ENCODE assay signal across 25 cellular contexts in the genomic region with DNA sequence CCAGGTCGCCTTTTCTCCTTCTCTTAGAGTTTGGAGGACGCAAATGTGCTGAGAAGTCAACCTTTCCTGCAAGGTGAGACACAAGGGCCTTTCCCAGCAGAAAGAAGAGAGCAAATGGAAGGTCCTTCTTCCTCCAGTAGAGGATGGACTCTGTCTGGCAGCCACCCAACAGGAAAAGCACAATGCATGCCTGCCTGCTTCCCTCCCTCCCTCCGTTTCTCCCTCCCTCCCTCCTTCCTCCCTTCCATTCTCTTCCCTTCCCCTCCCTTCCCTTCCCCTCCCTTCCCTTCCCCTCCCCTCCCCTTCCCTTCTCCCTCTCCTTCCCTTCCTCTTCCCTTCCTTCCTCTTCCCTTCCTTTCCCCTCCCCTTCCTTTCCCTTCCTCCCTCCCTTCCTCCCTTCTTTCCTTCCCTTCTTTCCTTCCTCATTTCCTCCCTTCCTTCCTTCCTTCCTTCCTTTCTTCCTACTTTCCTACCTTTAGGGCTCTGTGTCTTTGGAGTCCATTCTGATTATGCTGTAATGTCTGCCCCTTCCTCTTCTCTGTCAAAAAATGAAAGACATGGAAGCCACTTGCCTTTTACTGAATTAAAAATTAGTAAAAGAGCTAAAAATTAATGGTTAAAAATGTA.
DNase-seq lines count a peak whose midpoint lies in the region; ATAC-seq, FAIRE-seq and TF ChIP-seq lines count a peak whose summit lies in the region.
"Had no signal": no experiment of that assay in that cellular context is flagged by ENCODE, and none has a peak within 500 bp of the region (broad histone marks: within the 10 kb centered on the region; RNA-seq: fewer than 3 reads in every experiment).

No MANE protein-coding gene starts in this region.

- TF ChIP-seq CTCF in HepG2 (CRISPR knock-in tag; IDR thresholded peaks at IDR 0.05) (no peak), right lobe of liver (IDR thresholded peaks at IDR 0.05) (no peak), D721Med (IDR thresholded peaks at IDR 0.05; ENCODE audit: insufficient read depth, missing control alignments) (no peak)

- DNase-seq in HepG2 (ENCODE audit: low spot score) = no peak
- no peak for DNase-seq in right lobe of liver
- peak; percentile 44 for DNase-seq in NCI-H69 (lab: John Stamatoyannopoulos, UW)
- DNase-seq in NCI-H446 treated with DMSO at 0.1 percent for 48 hours (lab: John Stamatoyannopoulos, UW) = no peak
- DNase-seq in D721Med (ENCODE audit: insufficient read length, low spot score) = no peak
- DNase-seq: 8988T; ACHN; AML-193; BE2C; Caco-2; CD4-positive, CD25-positive, alpha-beta regulatory T cell; CD8-positive, alpha-beta T cell; DMS 273 treated with DMSO at 0.1 percent for 48 hours; DMS79; EL; GDM1; H9; HFFc6 had no signal

- no peak for ATAC-seq in HepG2
- no peak for ATAC-seq in right lobe of liver
- ATAC-seq: CD8-positive, alpha-beta T cell; GM12878; GM23338; HCT116 had no signal

- intact Hi-C loops in HepG2 (cut with micrococcal nuclease; ENCODE audit: unreplicated experiment) (no loop called here), right lobe of liver (cut with DNase I) (no loop called here)

- H3K79me2 ChIP-seq in HepG2 (ENCODE audit: insufficient read depth, low read length) = no peaks in the 10 kb centered on the region

- H3K9ac ChIP-seq in HepG2 (ENCODE audit: insufficient read depth, low read depth, low read length) = no peak overlapping the region
- H3K9ac ChIP-seq in BLaER1 treated with 17β-estradiol and CSF1 and Interleukin-3, amounts not matched to agents 10 nM and 100 nM = no peak overlapping the region

- 2% methylated on average over 3 of the region's 3 CpGs for WGBS in HepG2 (ENCODE audit: low lambda C conversion rate)
- WGBS in right lobe of liver (ENCODE audit: insufficient coverage, low coverage, low lambda C conversion rate, missing lambda C conversion rate) = 60% methylated on average over 3 of the region's 3 CpGs

- H3K36me3 ChIP-seq in HepG2 (replicated peaks in 1 of 2; ENCODE audit: control insufficient read depth in 1 of 2, insufficient read depth in 2 of 2, low read length in 2 of 2) (no peaks in the 10 kb centered on the region), right lobe of liver (no peaks in the 10 kb centered on the region)
- H3K36me3 ChIP-seq in BLaER1 treated with 17β-estradiol and CSF1 and Interleukin-3, amounts not matched to agents 10 nM and 100 nM = no peaks in the 10 kb centered on the region
- H3K36me3 ChIP-seq: BE2C had no signal

- no peak overlapping the region for H3K4me2 ChIP-seq in HepG2 (ENCODE audit: low read depth, low read length)
- peak overlapping the region in 8 of 11 experiments; percentile 50 to 99 (median 90); a peak in 16 of 22 replicates for H3K4me2 ChIP-seq in BLaER1 treated with 17β-estradiol and CSF1 and Interleukin-3, amounts not matched to agents 10 nM and 100 nM
- H3K4me2 ChIP-seq: A549, GM23338 had no signal

- H3K4me1 ChIP-seq in HepG2 (ENCODE audit: insufficient read depth, low read length) (peaks cover 23% of the 10 kb centered on the region), right lobe of liver (peaks cover 0 to 9% (median 0%) of the 10 kb centered on the region in 4 donors)
- H3K4me1 ChIP-seq in BLaER1 treated with 17β-estradiol and CSF1 and Interleukin-3, amounts not matched to agents 10 nM and 100 nM = peaks cover 41 to 49% (median 49%) of the 10 kb centered on the region in 10 experiments
- H3K4me1 ChIP-seq: A549, Caco-2 had no signal

- no peaks in the 10 kb centered on the region for H3K9me3 ChIP-seq in HepG2 (ENCODE audit: low read length)
- no peaks in the 10 kb centered on the region for H3K9me3 ChIP-seq in right lobe of liver
- peaks cover 0 to 28% (median 12%) of the 10 kb centered on the region in 11 experiments; a peak in 12 of 22 replicates for H3K9me3 ChIP-seq in BLaER1 treated with 17β-estradiol and CSF1 and Interleukin-3, amounts not matched to agents 10 nM and 100 nM (replicated peaks in 1 of 11)
- H3K9me3 ChIP-seq: A549, BE2C, Caco-2 had no signal

- POLR2A ChIA-PET in HepG2 (lab: Yijun Ruan, JAX) = no interaction called here

- BruUV-seq in HepG2 (replicated peaks; lab: Mats Ljungman, UMichigan) = no TSS peak

- no peak overlapping the region for H3K27ac ChIP-seq in HepG2 (ENCODE audit: extremely low read length, insufficient read depth, low read length)
- no peak overlapping the region for H3K27ac ChIP-seq in right lobe of liver
- peak overlapping the region in 3 of 11 experiments; percentile 8 to 83 (median 18); a peak in 3 of 22 replicates for H3K27ac ChIP-seq in BLaER1 treated with 17β-estradiol and CSF1 and Interleukin-3, amounts not matched to agents 10 nM and 100 nM
- H3K27ac ChIP-seq: A549, C4-2B had no signal

- TF ChIP-seq EP300 in HepG2 (IDR thresholded peaks at IDR 0.05; ENCODE audit: low read depth in 2 of 2, low read length in 2 of 2) (no peak), HepG2 (CRISPR knock-in tag; IDR thresholded peaks at IDR 0.05; ENCODE audit: borderline replicate concordance) (no peak)

- TF ChIP-seq RAD21 in HepG2 (CRISPR knock-in tag; IDR thresholded peaks at IDR 0.05) = no peak

- H3K27me3 ChIP-seq in HepG2 (ENCODE audit: control insufficient read depth in 1 of 2, insufficient read depth in 2 of 2, low read length in 2 of 2) (peaks cover 0 to 8% of the 10 kb centered on the region in 2 experiments; a peak in 1 of 5 replicates), right lobe of liver (no peaks in the 10 kb centered on the region)
- H3K27me3 ChIP-seq in BLaER1 treated with 17β-estradiol and CSF1 and Interleukin-3, amounts not matched to agents 10 nM and 100 nM = no peaks in the 10 kb centered on the region
- H3K27me3 ChIP-seq: BE2C had no signal

- H3K4me3 ChIP-seq in HepG2 (replicated peaks in 1 of 3; ENCODE audit: insufficient read depth in 1 of 3, low read depth in 2 of 3, low read length in 3 of 3) (no peak overlapping the region), right lobe of liver (no peak overlapping the region)
- H3K4me3 ChIP-seq in BLaER1 treated with 17β-estradiol and CSF1 and Interleukin-3, amounts not matched to agents 10 nM and 100 nM = no peak overlapping the region
- H3K4me3 ChIP-seq: A549, GM12878, GM23338 had no signal

- CTCF ChIA-PET in HepG2 (lab: Yijun Ruan, JAX; ENCODE audit: low intra/inter-chr PET ratio, low total read pairs) = no interaction called here

- FAIRE-seq in HepG2 (lab: Jason Lieb, UNC) = no peak
- no peak for FAIRE-seq in D721Med (lab: Jason Lieb, UNC)
- FAIRE-seq: A549, GM12878, GM19239 had no signal

- in situ Hi-C loops in HepG2 (cut with HindIII; ENCODE audit: extremely low pct_ligation_motif_present, low pct_unique_long_range_greater_than_20kb) = no loop called here

- H4K20me1 ChIP-seq in HepG2 (ENCODE audit: insufficient read depth, low read length) = no peaks in the 10 kb centered on the region
- no peaks in the 10 kb centered on the region for H4K20me1 ChIP-seq in BLaER1 treated with 17β-estradiol and CSF1 and Interleukin-3, amounts not matched to agents 10 nM and 100 nM

- H2AFZ ChIP-seq in HepG2 (ENCODE audit: low read length) = no peak overlapping the region
- H2AFZ ChIP-seq: GM23338 had no signal

- TF ChIP-seq POLR2A in HepG2 (IDR thresholded peaks at IDR 0.05; ENCODE audit: insufficient read depth in 1 of 2, low read depth in 2 of 2, low read length in 2 of 2) = no peak
- no peak for TF ChIP-seq POLR2A in right lobe of liver (IDR thresholded peaks at IDR 0.05)

TF ChIP-seq in HepG2, 621 proteins besides CTCF, POLR2A, EP300 and RAD21 (continues in another document):
- TF ChIP-seq YY1 (IDR thresholded peaks at IDR 0.05; ENCODE audit: insufficient read depth, insufficient replicate concordance, low read depth, low read length) (no peak), ATRX (CRISPR knock-in tag; IDR thresholded peaks at IDR 0.05; ENCODE audit: borderline replicate concordance) (no peak), RFX1 (IDR thresholded peaks at IDR 0.05) (no peak)
- TF ChIP-seq, protein P1, sequence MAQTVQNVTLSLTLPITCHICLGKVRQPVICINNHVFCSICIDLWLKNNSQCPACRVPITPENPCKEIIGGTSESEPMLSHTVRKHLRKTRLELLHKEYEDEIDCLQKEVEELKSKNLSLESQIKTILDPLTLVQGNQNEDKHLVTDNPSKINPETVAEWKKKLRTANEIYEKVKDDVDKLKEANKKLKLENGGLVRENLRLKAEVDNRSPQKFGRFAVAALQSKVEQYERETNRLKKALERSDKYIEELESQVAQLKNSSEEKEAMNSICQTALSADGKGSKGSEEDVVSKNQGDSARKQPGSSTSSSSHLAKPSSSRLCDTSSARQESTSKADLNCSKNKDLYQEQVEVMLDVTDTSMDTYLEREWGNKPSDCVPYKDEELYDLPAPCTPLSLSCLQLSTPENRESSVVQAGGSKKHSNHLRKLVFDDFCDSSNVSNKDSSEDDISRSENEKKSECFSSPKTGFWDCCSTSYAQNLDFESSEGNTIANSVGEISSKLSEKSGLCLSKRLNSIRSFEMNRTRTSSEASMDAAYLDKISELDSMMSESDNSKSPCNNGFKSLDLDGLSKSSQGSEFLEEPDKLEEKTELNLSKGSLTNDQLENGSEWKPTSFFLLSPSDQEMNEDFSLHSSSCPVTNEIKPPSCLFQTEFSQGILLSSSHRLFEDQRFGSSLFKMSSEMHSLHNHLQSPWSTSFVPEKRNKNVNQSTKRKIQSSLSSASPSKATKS (CRISPR knock-in tag; IDR thresholded peaks at IDR 0.05) = no peak
- TF ChIP-seq, protein P2, sequence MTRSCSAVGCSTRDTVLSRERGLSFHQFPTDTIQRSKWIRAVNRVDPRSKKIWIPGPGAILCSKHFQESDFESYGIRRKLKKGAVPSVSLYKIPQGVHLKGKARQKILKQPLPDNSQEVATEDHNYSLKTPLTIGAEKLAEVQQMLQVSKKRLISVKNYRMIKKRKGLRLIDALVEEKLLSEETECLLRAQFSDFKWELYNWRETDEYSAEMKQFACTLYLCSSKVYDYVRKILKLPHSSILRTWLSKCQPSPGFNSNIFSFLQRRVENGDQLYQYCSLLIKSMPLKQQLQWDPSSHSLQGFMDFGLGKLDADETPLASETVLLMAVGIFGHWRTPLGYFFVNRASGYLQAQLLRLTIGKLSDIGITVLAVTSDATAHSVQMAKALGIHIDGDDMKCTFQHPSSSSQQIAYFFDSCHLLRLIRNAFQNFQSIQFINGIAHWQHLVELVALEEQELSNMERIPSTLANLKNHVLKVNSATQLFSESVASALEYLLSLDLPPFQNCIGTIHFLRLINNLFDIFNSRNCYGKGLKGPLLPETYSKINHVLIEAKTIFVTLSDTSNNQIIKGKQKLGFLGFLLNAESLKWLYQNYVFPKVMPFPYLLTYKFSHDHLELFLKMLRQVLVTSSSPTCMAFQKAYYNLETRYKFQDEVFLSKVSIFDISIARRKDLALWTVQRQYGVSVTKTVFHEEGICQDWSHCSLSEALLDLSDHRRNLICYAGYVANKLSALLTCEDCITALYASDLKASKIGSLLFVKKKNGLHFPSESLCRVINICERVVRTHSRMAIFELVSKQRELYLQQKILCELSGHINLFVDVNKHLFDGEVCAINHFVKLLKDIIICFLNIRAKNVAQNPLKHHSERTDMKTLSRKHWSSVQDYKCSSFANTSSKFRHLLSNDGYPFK (CRISPR knock-in tag; IDR thresholded peaks at IDR 0.05; ENCODE audit: borderline replicate concordance) = no peak
